1 cellular context compared by ENCODE assay signal in the genomic region with DNA sequence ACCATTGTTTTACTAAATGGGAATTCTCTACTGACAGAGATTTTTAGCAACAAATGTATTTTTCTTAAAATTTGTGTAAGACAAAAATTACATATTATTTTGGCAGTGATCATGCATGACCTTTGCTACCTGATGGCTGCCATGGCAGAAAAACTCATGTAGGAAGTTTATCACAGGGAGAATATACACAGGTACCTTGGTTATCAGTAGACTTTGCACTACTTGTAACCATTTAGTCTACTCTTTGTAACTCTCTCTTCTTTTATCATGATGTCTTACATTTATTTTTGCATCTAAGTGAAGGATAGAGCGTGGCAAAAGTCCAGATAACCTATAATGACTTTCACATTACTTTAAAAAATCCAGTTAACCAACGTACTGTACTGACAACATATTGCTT.
TF ChIP-seq lines count a peak whose summit lies in the region.

No MANE protein-coding gene starts in this region.

TF ChIP-seq in HepG2, 621 proteins besides CTCF, POLR2A, EP300 and RAD21:
- peak; percentile 38 for TF ChIP-seq HNF4A (CRISPR knock-in tag; IDR thresholded peaks at IDR 0.05)
- TF ChIP-seq BRD4 (CRISPR knock-in tag; IDR thresholded peaks at IDR 0.05), result no peak
